ENCODE assay signal across 8 cellular contexts in genomic region chr22:30605449-30606110, GRCh38. TPM values are rescaled to one million over a fixed set of nuclear protein-coding genes. Genes with fewer than 3 reads are reported as not detected.
A peak's percentile ranks its signal among the peaks of the same experiment; 100 is the strongest.
DNase-seq lines count a peak whose midpoint lies in the region; ATAC-seq and TF ChIP-seq lines count a peak whose summit lies in the region.

No MANE protein-coding gene starts in this region.

- H3K4me3 ChIP-seq in KMS-11 (IDR thresholded peaks at IDR 0.05; ENCODE audit: insufficient read depth, low read depth, low read length) (no peak overlapping the region), astrocyte of the cerebellum (ENCODE audit: low read depth, low read length) (peak overlapping the region; percentile 54), spleen (peak overlapping the region in 5 of 8 donors; percentile 53 to 82 (median 55))

- peaks cover 0 to 3% (median 2%) of the 10 kb centered on the region in 3 donors for H3K27me3 Mint-ChIP-seq in immature natural killer cell (ENCODE audit: low read depth in 3 of 3)

- 23 to 29% (median 26%) methylated on average over 9 of the region's 9 CpGs for WGBS in spleen, 5 donors

- H3K9ac ChIP-seq in KMS-11, result peak overlapping the region; percentile 54; the same call in 1 of the 2 replicates

- intact Hi-C loops in spleen (cut with DNase I; ENCODE audit: low total_unique reads), result no loop called here

- no peak for TF ChIP-seq POLR2A in spleen (IDR thresholded peaks at IDR 0.05)

- peak; percentile 30 for DNase-seq in DMS114 treated with DMSO at 0.1 percent for 48 hours (lab: John Stamatoyannopoulos, UW; ENCODE audit: unreplicated experiment)
- peak; percentile 64 for DNase-seq in SKM-1 (lab: John Stamatoyannopoulos, UW; ENCODE audit: unreplicated experiment)
- DNase-seq in astrocyte of the cerebellum (ENCODE audit: low read depth), result no peak
- DNase-seq in immature natural killer cell, result peak; percentile 22 to 34 (median 29)
- no peak for DNase-seq in spleen

- H3K4me1 Mint-ChIP-seq in immature natural killer cell, result peaks cover 19 to 24% of the 10 kb centered on the region in 2 donors

- peak overlapping the region; percentile 81 for H3K4me2 ChIP-seq in KMS-11

- no peaks in the 10 kb centered on the region for H3K36me3 ChIP-seq in KMS-11 (ENCODE audit: insufficient read depth)
- H3K36me3 ChIP-seq in spleen, result peaks cover 0 to 9% (median 0%) of the 10 kb centered on the region in 6 donors

- no peaks in the 10 kb centered on the region for H3K9me3 Mint-ChIP-seq in immature natural killer cell

- in situ Hi-C loops in astrocyte of the cerebellum (cut with HindIII; ENCODE audit: low sequenced_read_pairs), result no loop called here

- no peaks in the 10 kb centered on the region for H3K9me3 ChIP-seq in spleen

- peak overlapping the region; percentile 65 to 90 (median 87) for H3K4me3 Mint-ChIP-seq in immature natural killer cell

- peak; percentile 90 for TF ChIP-seq CTCF in KMS-11 (conservative IDR thresholded peaks at IDR 0.05; ENCODE audit: low read depth, low read length)
- TF ChIP-seq CTCF in astrocyte of the cerebellum (IDR thresholded peaks at IDR 0.05; ENCODE audit: low read depth, low read length, missing control alignments), result peak; percentile 71
- peak; percentile 32 to 78 (median 68) for TF ChIP-seq CTCF in spleen (IDR thresholded peaks at IDR 0.05 in 8 of 11, conservative IDR thresholded peaks at IDR 0.05 in 3 of 11)

- H3K27ac Mint-ChIP-seq in immature natural killer cell, result peak overlapping the region in 5 of 6 donors; percentile 36 to 83 (median 54)

- H3K27me3 ChIP-seq in KMS-11 (ENCODE audit: insufficient read depth, low read depth), result no peaks in the 10 kb centered on the region
- H3K27me3 ChIP-seq in spleen (replicated peaks in 1 of 7), result no peaks in the 10 kb centered on the region

- no peak for ATAC-seq in GM21737 (IDR thresholded peaks at IDR 0.05; ENCODE audit: unreplicated experiment)
- ATAC-seq in GM21528 (IDR thresholded peaks at IDR 0.05; ENCODE audit: low FRiP score, unreplicated experiment), result no peak

- peak overlapping the region; percentile 31 for H2AFZ ChIP-seq in KMS-11 (ENCODE audit: low read depth)

- H3K79me2 ChIP-seq in KMS-11 (ENCODE audit: insufficient read depth, low read depth), result peaks cover 5% of the 10 kb centered on the region; the same call in 1 of the 2 replicates

- H3K27ac ChIP-seq in KMS-11 (peak overlapping the region; percentile 83), spleen (peak overlapping the region in 7 of 8 donors; percentile 11 to 88 (median 85))

- H3K4me1 ChIP-seq in KMS-11 (ENCODE audit: low read depth, poor library complexity, severe bottlenecking) (peaks cover 68% of the 10 kb centered on the region), spleen (peaks cover 25 to 57% (median 53%) of the 10 kb centered on the region in 6 donors)

- no peaks in the 10 kb centered on the region for H4K20me1 ChIP-seq in KMS-11 (ENCODE audit: insufficient read depth)

- H3K36me3 Mint-ChIP-seq in immature natural killer cell, result no peaks in the 10 kb centered on the region

RNA-seq across cellular contexts. Expression of gene TCN2, which starts 1.4 kb away (rescaled TPM):
- polyA plus RNA-seq in immature natural killer cell (under 1 TPM in 2 of 3 donors, not detected in 1; 0.14 to 0.59 TPM), spleen (10 to 100 TPM in 1 of 3 donors, 1 to 10 TPM in 2; 7.3 to 23.1 (median 9.7) TPM)
- total RNA-seq in spleen, result 100 to 1,000 TPM in 1 of 7 donors, 10 to 100 TPM in 6; 23.8 to 110 (median 73.7) TPM

RNA-seq across cellular contexts. Expression of gene PES1, which starts 13.9 kb away (rescaled TPM):
- 10 to 100 TPM; 25.8 to 41.9 (median 34.5) TPM for polyA plus RNA-seq in immature natural killer cell
- 10 to 100 TPM; 39.0 to 61.5 (median 49.5) TPM for total RNA-seq in spleen
- polyA plus RNA-seq in spleen, result 10 to 100 TPM; 45.4 to 72.7 (median 49.0) TPM

RNA-seq across cellular contexts. Expression of gene SLC35E4, which starts 30.0 kb away (rescaled TPM):
- polyA plus RNA-seq in immature natural killer cell, result 1 to 10 TPM; 1.4 to 2.7 (median 2.7) TPM
- 1 to 10 TPM; 2.2 to 6.7 (median 4.7) TPM for total RNA-seq in spleen
- 1 to 10 TPM in 1 of 3 donors, under 1 TPM in 2; 0.37 to 1.6 (median 0.94) TPM for polyA plus RNA-seq in spleen

RNA-seq across cellular contexts. Expression of gene GAL3ST1, which starts 31.1 kb away (rescaled TPM):
- polyA plus RNA-seq in immature natural killer cell (not detected), spleen (under 1 TPM; 0.15 to 0.51 (median 0.17) TPM)
- total RNA-seq in spleen, result 1 to 10 TPM in 1 of 7 donors, under 1 TPM in 1, not detected in 5; 0.69 to 2.1 TPM

RNA-seq across cellular contexts. Expression of gene SEC14L6, which starts 59.0 kb away (rescaled TPM):
- 1 to 10 TPM in 1 of 3 donors, not detected in 2; 1.0 TPM for polyA plus RNA-seq in immature natural killer cell
- total RNA-seq in spleen, result under 1 TPM in 5 of 7 donors, not detected in 2; 0.16 to 0.56 (median 0.23) TPM
- under 1 TPM; 0.03 to 0.06 (median 0.04) TPM for polyA plus RNA-seq in spleen

Comparison
In these comparisons a context has a peak if more than half of its experiments do, and no peak if none do; other contexts are left out.
1. DNase-seq: peak in DMS114 treated with DMSO at 0.1 percent for 48 hours (single experiment), SKM-1 (single experiment) and immature natural killer cell (3 of 3); none in astrocyte of the cerebellum (single experiment) and spleen (single experiment).
2. RNA of gene TCN2, which starts 1.4 kb away (polyA plus RNA-seq): 7.3 to 23.1 TPM in spleen; 0.14 to 0.59 TPM in immature natural killer cell; every median in the first group is over 4 times any median in the second.
3. Peak in every context shown above with its lines, with median percentiles within 50 percentile points of each other: CTCF ChIP-seq.